33 cellular contexts compared by ENCODE assay signal in the genomic region with DNA sequence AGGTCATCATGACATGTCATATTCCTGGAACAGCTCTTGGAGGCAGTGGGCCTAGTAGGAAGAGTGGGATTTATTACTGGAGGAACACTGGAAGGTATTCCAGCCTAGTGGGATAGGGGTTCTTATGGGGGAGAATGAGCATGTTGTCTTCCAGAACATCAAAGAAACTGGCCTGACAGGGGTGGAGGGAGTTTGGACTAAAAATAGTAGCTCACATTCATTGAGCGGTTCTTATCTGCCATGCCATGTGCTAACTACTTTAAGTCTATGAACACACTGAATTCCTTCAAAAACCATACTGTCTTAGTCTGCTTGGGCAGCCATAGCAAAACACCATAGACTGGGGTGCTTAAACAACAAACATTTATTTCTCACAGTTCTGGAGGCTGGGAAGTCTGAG.
"Had no signal": no experiment of that assay in that cellular context is flagged by ENCODE, and none has a peak within 500 bp of the region (broad histone marks: within the 10 kb centered on the region; RNA-seq: fewer than 3 reads in every experiment).

No MANE protein-coding gene starts in this region.

- H3K27me3 ChIP-seq: MG63 had no signal

- H3K36me3 ChIP-seq: MG63 had no signal

- H3K9ac ChIP-seq: KMS-11 had no signal

- H3K27ac ChIP-seq: KMS-11 had no signal

- H3K9me3 ChIP-seq: MG63 had no signal

- DNase-seq: Karpas-422, Kasumi-1, MG63, MM.1S, MV-4-11, NCI-H1048, NCI-H1092, NCI-H1092 treated with DMSO at 0.1 percent for 48 hours, NCI-H1105, NCI-H1105 treated with DMSO at 0.1 percent for 48 hours, NCI-H1417 treated with DMSO at 0.1 percent for 48 hours, NCI-H1436, NCI-H1436 treated with DMSO at 0.1 percent for 48 hours, NCI-H146, NCI-H1694, NCI-H1694 treated with DMSO at 0.1 percent for 48 hours, NCI-H187, NCI-H187 treated with DMSO at 0.1 percent for 48 hours, NCI-H1930, NCI-H2029, NCI-H2029 treated with DMSO at 0.1 percent for 48 hours, NCI-H2081, NCI-H2081 treated with DMSO at 0.1 percent for 48 hours, NCI-H2107, NCI-H2171, NCI-H2227 treated with DMSO at 0.1 percent for 48 hours, NCI-H226, NCI-H345, NCI-H446, NCI-H446 treated with DMSO at 0.1 percent for 48 hours, NCI-H510A, NCI-H510A treated with DMSO at 0.1 percent for 48 hours had no signal

- H3K4me3 ChIP-seq: MG63 had no signal

- H3K4me2 ChIP-seq: KMS-11 had no signal
